In genomic region chr19:10009714-10010224, GRCh38 we compare ENCODE assay signal across 10 cellular contexts. TPM values are rescaled to one million over a fixed set of nuclear protein-coding genes. Genes with fewer than 3 reads are reported as not detected.
DNase-seq lines count a peak whose midpoint lies in the region; ATAC-seq and TF ChIP-seq lines count a peak whose summit lies in the region.
"Had no signal": no experiment of that assay in that cellular context is flagged by ENCODE, and none has a peak within 500 bp of the region (broad histone marks: within the 10 kb centered on the region; RNA-seq: fewer than 3 reads in every experiment).

No MANE protein-coding gene starts in this region.

- H3K79me2 ChIP-seq in parathyroid adenoma = no peaks in the 10 kb centered on the region

- no peaks in the 10 kb centered on the region for H3K9me3 ChIP-seq in CD8-positive, alpha-beta T cell (ENCODE audit: low read length)
- H3K9me3 ChIP-seq in Panc1 (ENCODE audit: control insufficient read depth, insufficient read depth, low read depth, low read length) (no peaks in the 10 kb centered on the region), parathyroid adenoma (ENCODE audit: control insufficient read depth, low read length) (no peaks in the 10 kb centered on the region)

- no peaks in the 10 kb centered on the region for H3K9me3 Mint-ChIP-seq in CD8-positive, alpha-beta T cell

- ATAC-seq in CD8-positive, alpha-beta T cell = peak; percentile 27
- ATAC-seq in Panc1 (0 out of 2 replicates have a peak, but pooled peaks have one; percentile 41), GM21423 (IDR thresholded peaks at IDR 0.05; ENCODE audit: unreplicated experiment) (no peak), GM19395 (IDR thresholded peaks at IDR 0.05; ENCODE audit: unreplicated experiment) (no peak)

- no peak overlapping the region for H3K4me3 ChIP-seq in CD8-positive, alpha-beta T cell (ENCODE audit: low read depth, low read length)
- H3K4me3 ChIP-seq in Panc1 (ENCODE audit: low read depth in 2 of 2, low read length in 2 of 2) (0 out of 4 replicates have a peak overlapping the region, but pooled peaks of 1 of the 2 experiments have one; percentile 8), fibroblast of mammary gland (ENCODE audit: control insufficient read depth, low read depth, low read length) (peak overlapping the region; percentile 66), parathyroid adenoma (ENCODE audit: low read depth, low read length) (no peak overlapping the region)

- DNase-seq in CD8-positive, alpha-beta T cell = no peak
- DNase-seq in Panc1 (ENCODE audit: low read depth, low spot score) (no peak), fibroblast of mammary gland (ENCODE audit: low read depth) (peak; percentile 40), HuH-7.5 (ENCODE audit: low spot score) (no peak), pons (ENCODE audit: low spot score) (no peak)
- DNase-seq: GDM1, occipital lobe had no signal

- CTCF ChIA-PET in CD8-positive, alpha-beta T cell (lab: Charles Lee) = interaction anchor here (0.7 to 1.2 kb wide), 2 partner anchors 9 to 16 kb away, joined by 4 to 5 read pairs; no protein-coding TSS in a partner anchor
- CTCF ChIA-PET in Panc1 (lab: Charles Lee) = interaction anchor here (0.6 kb wide), 1 partner anchor 79 kb away, joined by 5 read pairs; no protein-coding TSS in a partner anchor

- no peak overlapping the region for H2AFZ ChIP-seq in parathyroid adenoma

- no TSS peak for BruUV-seq in Panc1 (replicated peaks; lab: Mats Ljungman, UMichigan)

- H3K4me1 Mint-ChIP-seq in CD8-positive, alpha-beta T cell (ENCODE audit: low read depth) = peaks cover 21% of the 10 kb centered on the region

- peaks cover 11% of the 10 kb centered on the region for H3K4me1 ChIP-seq in CD8-positive, alpha-beta T cell (ENCODE audit: insufficient read depth, low read length)
- H3K4me1 ChIP-seq in Panc1 (ENCODE audit: control insufficient read depth, insufficient read depth, low read length) = no peaks in the 10 kb centered on the region
- H3K4me1 ChIP-seq in parathyroid adenoma = peaks cover 18% of the 10 kb centered on the region

- in situ Hi-C loops in Panc1 (cut with HindIII; ENCODE audit: low pct_unique_long_range_greater_than_20kb, low sequenced_read_pairs) = no loop called here

- H3K9ac ChIP-seq in parathyroid adenoma = no peak overlapping the region

- H3K4me3 Mint-ChIP-seq in CD8-positive, alpha-beta T cell = peak overlapping the region; percentile 35

- no peaks in the 10 kb centered on the region for H3K36me3 ChIP-seq in CD8-positive, alpha-beta T cell (ENCODE audit: insufficient read depth, low read length)
- H3K36me3 ChIP-seq in Panc1 (ENCODE audit: control insufficient read depth, insufficient read depth, low read length) (no peaks in the 10 kb centered on the region), parathyroid adenoma (ENCODE audit: control insufficient read depth, insufficient read depth, low read length) (no peaks in the 10 kb centered on the region)

- H3K27me3 Mint-ChIP-seq in CD8-positive, alpha-beta T cell (ENCODE audit: low read depth) = peaks cover 48% of the 10 kb centered on the region

- no peaks in the 10 kb centered on the region for H3K36me3 Mint-ChIP-seq in CD8-positive, alpha-beta T cell

- H3K27ac Mint-ChIP-seq in CD8-positive, alpha-beta T cell = peak overlapping the region; percentile 19

- POLR2A ChIA-PET in CD8-positive, alpha-beta T cell (lab: Charles Lee) = no interaction called here
- POLR2A ChIA-PET in Panc1 (lab: Charles Lee) = no interaction called here

- H3K27ac ChIP-seq in CD8-positive, alpha-beta T cell (ENCODE audit: low read depth, low read length) = no peak overlapping the region
- H3K27ac ChIP-seq in Panc1 (ENCODE audit: low read length) = no peak overlapping the region
- H3K27ac ChIP-seq in parathyroid adenoma = no peak overlapping the region

- TF ChIP-seq CTCF in CD8-positive, alpha-beta T cell (IDR thresholded peaks at IDR 0.05) = no peak
- TF ChIP-seq CTCF in Panc1 (IDR thresholded peaks at IDR 0.05) (no peak), fibroblast of mammary gland (conservative IDR thresholded peaks at IDR 0.05; ENCODE audit: control insufficient read depth, insufficient read depth, low read depth, low read length) (no peak), parathyroid adenoma (IDR thresholded peaks at IDR 0.05) (no peak)

- H3K4me2 ChIP-seq in parathyroid adenoma (ENCODE audit: low read length) = peak overlapping the region; percentile 43

- peaks cover 19% of the 10 kb centered on the region for H3K27me3 ChIP-seq in CD8-positive, alpha-beta T cell (ENCODE audit: insufficient read depth, low read length)
- H3K27me3 ChIP-seq in Panc1 (ENCODE audit: control insufficient read depth, insufficient read depth, low read length) (peaks cover 6% of the 10 kb centered on the region; the same call in 1 of the 2 replicates), parathyroid adenoma (ENCODE audit: control insufficient read depth, insufficient read depth, low read length) (no peaks in the 10 kb centered on the region)

- intact Hi-C loops in CD8-positive, alpha-beta T cell (cut with DNase I, micrococcal nuclease) = no loop called here
- intact Hi-C loops in Panc1 (cut with micrococcal nuclease; ENCODE audit: unreplicated experiment) = no loop called here

RNA-seq across cellular contexts. Expression of gene COL5A3, which starts 0.5 kb away (rescaled TPM):
- total RNA-seq in CD8-positive, alpha-beta T cell = 1 to 10 TPM in 1 of 2 experiments, under 1 TPM in 1; 0.94 to 1.2 TPM
- total RNA-seq in Panc1 (2021; ENCODE audit: unreplicated experiment) = 0.18 TPM
- 0.10 TPM for polyA plus RNA-seq in Panc1 (2012; ENCODE audit: insufficient read length)

RNA-seq across cellular contexts. Expression of gene RDH8, which starts 3.5 kb away (rescaled TPM):
- total RNA-seq in CD8-positive, alpha-beta T cell = not detected
- total RNA-seq in Panc1 (2021; ENCODE audit: unreplicated experiment) = not detected
- not detected for polyA plus RNA-seq in Panc1 (2012; ENCODE audit: insufficient read length)
- total RNA-seq: occipital lobe had no signal

Comparison
In these comparisons a context has a peak if more than half of its experiments do, and no peak if none do; other contexts are left out.
1. ATAC-seq: peak in CD8-positive, alpha-beta T cell (single experiment) and Panc1 (single experiment); none in GM21423 (single experiment) and GM19395 (single experiment).